28 cellular contexts compared by ENCODE assay signal in the genomic region with DNA sequence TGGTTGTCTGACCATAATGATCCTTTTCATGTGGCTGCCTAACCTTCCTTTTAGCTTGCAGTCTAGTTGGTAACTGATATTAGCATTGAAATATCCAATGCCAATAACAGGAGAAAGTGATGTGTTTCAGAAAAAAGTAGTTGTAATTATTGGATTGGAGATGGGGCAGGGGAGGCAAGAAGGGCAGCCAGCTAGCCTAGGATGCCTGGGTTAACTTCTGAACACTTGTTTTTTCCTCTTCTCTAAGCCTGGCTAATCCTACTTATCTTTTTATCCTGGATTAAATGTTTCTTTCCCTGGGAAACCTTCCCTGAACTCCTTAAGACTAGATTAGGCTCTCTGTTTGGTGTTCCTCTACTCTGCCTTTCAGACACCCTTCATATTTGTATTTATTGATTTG.
"Had no signal": no experiment of that assay in that cellular context is flagged by ENCODE, and none has a peak within 500 bp of the region (broad histone marks: within the 10 kb centered on the region; RNA-seq: fewer than 3 reads in every experiment).

No MANE protein-coding gene starts in this region.

- H3K36me3 ChIP-seq: heart right ventricle, left ventricle myocardium inferior, neutrophil, ovary, spleen, suprapubic skin, thoracic aorta, tibial artery, upper lobe of right lung had no signal

- H3K4me1 ChIP-seq: suprapubic skin, upper lobe of right lung had no signal

- H3K27ac ChIP-seq: heart right ventricle, hepatocyte, left ventricle myocardium inferior, neutrophil, ovary, suprapubic skin, thoracic aorta, tibial artery, upper lobe of right lung had no signal

- H3K4me3 Mint-ChIP-seq: memory B cell; naive thymus-derived CD4-positive, alpha-beta T cell; natural killer cell treated with Interleukin-12 subunit alpha and Interleukin-12 subunit beta and Interleukin-15 and Interleukin-18, amount 100 ng/mL, for 72 hours; neural crest cell; stimulated activated memory B cell treated with anti-CD40 and anti-IgM and Interleukin-4, amounts not matched to agents 10 μg/mL and 1 μg/mL and 100 μg/mL, for 72 hours had no signal

- FAIRE-seq: small intestine, urothelium cell line had no signal

- H3K4me1 Mint-ChIP-seq: memory B cell; naive thymus-derived CD4-positive, alpha-beta T cell; neural crest cell; stimulated activated memory B cell treated with anti-CD40 and anti-IgM and Interleukin-4, amounts not matched to agents 10 μg/mL and 1 μg/mL and 100 μg/mL, for 72 hours had no signal

- DNase-seq: heart right ventricle; islet precursor cell; left ventricle myocardium inferior; midbrain; mucosa of descending colon; naive thymus-derived CD4-positive, alpha-beta T cell; occipital lobe; ovary; right cardiac atrium; small intestine; spleen; stimulated activated CD4-positive, alpha-beta T cell treated with anti-CD3 and anti-CD28 coated beads, Interleukin-4, amount 100 ng/mL, for 4 hours; stimulated activated CD8-positive, alpha-beta memory T cell treated with anti-CD3 and anti-CD28 coated beads, Interleukin-4, amount 100 ng/mL, for 48 hours; stimulated activated naive CD4-positive, alpha-beta T cell treated with Interleukin-2 at 50 U/mL for 16 hours; tibial artery; trophoblast cell; upper lobe of right lung had no signal

- H3K4me3 ChIP-seq: heart right ventricle, hepatocyte, left ventricle myocardium inferior, mucosa of descending colon, ovary, spleen, suprapubic skin, thoracic aorta, tibial artery, upper lobe of right lung had no signal

- H3K27me3 ChIP-seq: heart right ventricle, hepatocyte, neutrophil, ovary, suprapubic skin, tibial artery, upper lobe of right lung had no signal

- H3K27me3 Mint-ChIP-seq: memory B cell; progenitor cell of endocrine pancreas; stimulated activated memory B cell treated with anti-CD40 and anti-IgM and Interleukin-4, amounts not matched to agents 10 μg/mL and 1 μg/mL and 100 μg/mL, for 72 hours had no signal

- H3K27ac Mint-ChIP-seq: memory B cell; naive thymus-derived CD4-positive, alpha-beta T cell; natural killer cell treated with Interleukin-12 subunit alpha and Interleukin-12 subunit beta and Interleukin-15 and Interleukin-18, amount 100 ng/mL, for 72 hours; progenitor cell of endocrine pancreas; stimulated activated memory B cell treated with anti-CD40 and anti-IgM and Interleukin-4, amounts not matched to agents 10 μg/mL and 1 μg/mL and 100 μg/mL, for 72 hours had no signal

- H3K36me3 Mint-ChIP-seq: memory B cell; naive thymus-derived CD4-positive, alpha-beta T cell; natural killer cell treated with Interleukin-12 subunit alpha and Interleukin-12 subunit beta and Interleukin-15 and Interleukin-18, amount 100 ng/mL, for 72 hours; stimulated activated memory B cell treated with anti-CD40 and anti-IgM and Interleukin-4, amounts not matched to agents 10 μg/mL and 1 μg/mL and 100 μg/mL, for 72 hours had no signal

- H3K9me3 Mint-ChIP-seq: naive thymus-derived CD4-positive, alpha-beta T cell; natural killer cell treated with Interleukin-12 subunit alpha and Interleukin-12 subunit beta and Interleukin-15 and Interleukin-18, amount 100 ng/mL, for 72 hours; stimulated activated memory B cell treated with anti-CD40 and anti-IgM and Interleukin-4, amounts not matched to agents 10 μg/mL and 1 μg/mL and 100 μg/mL, for 72 hours had no signal

- ATAC-seq: heart right ventricle; mucosa of descending colon; naive thymus-derived CD4-positive, alpha-beta T cell; natural killer cell treated with Interleukin-12 subunit alpha and Interleukin-12 subunit beta and Interleukin-15 and Interleukin-18, amount 100 ng/mL, for 72 hours; right cardiac atrium; sciatic nerve; stimulated activated memory B cell treated with anti-CD40 and anti-IgM and Interleukin-4, amounts not matched to agents 10 μg/mL and 1 μg/mL and 100 μg/mL, for 72 hours; upper lobe of right lung had no signal

- H3K9me3 ChIP-seq: heart right ventricle, left ventricle myocardium inferior, mucosa of descending colon, neutrophil, ovary, spleen, suprapubic skin, thoracic aorta, tibial artery, upper lobe of right lung had no signal
